In the genomic region with DNA sequence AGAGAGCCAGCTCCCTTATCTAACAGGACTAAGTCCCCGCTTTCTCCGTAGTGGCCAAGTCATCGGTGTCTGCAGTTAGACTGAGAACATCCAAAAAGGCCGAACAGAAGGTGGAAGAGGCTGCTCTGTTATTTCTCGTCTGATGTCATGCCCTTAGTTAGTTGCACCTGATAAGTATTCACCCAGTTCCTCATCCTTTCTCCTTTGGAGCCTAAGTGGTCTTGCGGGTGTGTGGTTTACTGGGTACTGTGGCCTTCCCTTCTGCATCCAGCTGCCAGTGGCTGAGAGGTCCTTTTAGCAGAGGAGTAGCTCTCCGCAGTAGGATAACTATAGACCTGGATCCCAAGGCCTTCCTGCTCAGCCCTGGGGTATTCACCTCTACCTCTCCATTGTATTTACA, we compare ENCODE assay signal across 12 cellular contexts.
"Had no signal": no experiment of that assay in that cellular context is flagged by ENCODE, and none has a peak within 500 bp of the region (broad histone marks: within the 10 kb centered on the region; RNA-seq: fewer than 3 reads in every experiment).

No MANE protein-coding gene starts in this region.

- H3K9me3 ChIP-seq: right atrium auricular region, suprapubic skin had no signal

- H3K27me3 ChIP-seq: right atrium auricular region, suprapubic skin had no signal

- FAIRE-seq: frontal cortex had no signal

- H3K4me3 ChIP-seq: dorsolateral prefrontal cortex, right atrium auricular region, suprapubic skin had no signal

- DNase-seq: activated CD4-positive, alpha-beta T cell treated with anti-CD3 and anti-CD28 coated beads, Interleukin-2, amount 50 U/mL, for 4 hours; activated effector memory CD4-positive, alpha-beta T cell treated with anti-CD3 and anti-CD28 coated beads, Interleukin-2, amount 50 U/mL, for 16 hours; amniotic stem cell; dorsolateral prefrontal cortex; endodermal cell; head of caudate nucleus; nephron progenitor cell; stimulated activated CD4-positive, alpha-beta T cell treated with anti-CD3 and anti-CD28 coated beads, Interleukin-2, amount 100 ng/mL, for 48 hours; stimulated activated naive CD4-positive, alpha-beta T cell had no signal

- H3K36me3 ChIP-seq: right atrium auricular region, suprapubic skin had no signal

- H3K27ac ChIP-seq: dorsolateral prefrontal cortex, right atrium auricular region, suprapubic skin had no signal
